25 cellular contexts compared by ENCODE assay signal in genomic region chr3:52866427-52866826, GRCh38. TPM values are rescaled to one million over a fixed set of nuclear protein-coding genes. Genes with fewer than 3 reads are reported as not detected.
"Had no signal": no experiment of that assay in that cellular context is flagged by ENCODE, and none has a peak within 500 bp of the region (broad histone marks: within the 10 kb centered on the region; RNA-seq: fewer than 3 reads in every experiment).

No MANE protein-coding gene starts in this region.

- H3K36me3 ChIP-seq: brain microvascular endothelial cell, cardiac muscle cell had no signal

- H3K4me3 ChIP-seq: cardiac muscle cell had no signal

- H3K27me3 ChIP-seq: brain microvascular endothelial cell, cardiac muscle cell had no signal

- ATAC-seq: activated T-cell treated with anti-CD3 and anti-CD28 coated beads, Interleukin-2, amount 50 U/mL, for 4 hours; HepG2; T-cell had no signal

- H3K27ac ChIP-seq: brain microvascular endothelial cell, cardiac muscle cell, KMS-11 had no signal

- DNase-seq: activated B cell treated with CpG ODN at 0.5 μM for 24 hours; activated CD4-positive, alpha-beta T cell treated with anti-CD3 and anti-CD28 coated beads for 1 hour; activated CD4-positive, alpha-beta T cell treated with anti-CD3 and anti-CD28 coated beads, Interleukin-2, amount 10 ng/mL, durations not matched to agents 24 days and 14 days; activated CD4-positive, alpha-beta T cell treated with anti-CD3 and anti-CD28 coated beads, Interleukin-2, amount 50 U/mL, for 48 hours; activated CD8-positive, alpha-beta memory T cell treated with anti-CD3 and anti-CD28 coated beads for 24 hours; activated gamma-delta T cell; activated naive CD4-positive, alpha-beta T cell treated with anti-CD3 and anti-CD28 coated beads, Interleukin-2, amount 10 ng/mL, durations not matched to agents 7 days and 5 days; activated naive CD8-positive, alpha-beta T cell treated with anti-CD3 and anti-CD28 coated beads for 36 hours; activated T-cell treated with anti-CD3 and anti-CD28 coated beads, Interleukin-2, amount 50 U/mL, for 4 hours; brain microvascular endothelial cell; cerebellar nuclear complex; MM.1S; NCI-H1048; NCI-H1436; NCI-H1694 treated with DMSO at 0.1 percent for 48 hours; NCI-H2081 treated with DMSO at 0.1 percent for 48 hours; NCI-H446; NCI-H748 treated with DMSO at 0.1 percent for 48 hours; SIG-M5; T-cell; T-helper 2 cell; T1000 had no signal

RNA-seq across cellular contexts. Expression of gene MUSTN1, which starts 31.6 kb away (rescaled TPM):
- total RNA-seq: cardiac muscle cell had no signal
- polyA plus RNA-seq: cardiac muscle cell had no signal
